ENCODE assay signal across 8 cellular contexts in the genomic region with DNA sequence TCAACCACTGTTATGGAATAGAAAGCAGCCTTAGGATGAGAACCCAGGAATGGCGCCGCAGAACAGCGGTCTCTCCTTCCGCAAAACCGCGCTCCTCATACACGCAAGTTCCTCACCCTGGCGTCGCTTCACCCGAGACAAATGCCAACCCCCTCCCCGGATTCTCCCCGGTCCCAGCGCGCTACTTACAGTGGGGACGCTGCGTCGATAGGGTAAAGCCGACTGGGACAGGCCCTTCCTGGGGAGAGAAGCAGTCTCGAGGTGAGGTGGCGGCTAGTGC. TPM values are rescaled to one million over a fixed set of nuclear protein-coding genes. Genes with fewer than 3 reads are reported as not detected.
DNase-seq lines count a peak whose midpoint lies in the region; ATAC-seq and TF ChIP-seq lines count a peak whose summit lies in the region.

No MANE protein-coding gene starts in this region.

- peaks cover 0 to 52% (median 17%) of the 10 kb centered on the region in 3 donors for H3K36me3 Mint-ChIP-seq in CD8-positive, alpha-beta memory T cell

- H3K9me3 ChIP-seq in CD8-positive, alpha-beta memory T cell (ENCODE audit: low read length): no peaks in the 10 kb centered on the region
- H3K9me3 ChIP-seq in colonic mucosa: no peaks in the 10 kb centered on the region

- H3K9ac ChIP-seq in colonic mucosa (ENCODE audit: low read depth in 2 of 2, low read length in 2 of 2): peak overlapping the region; percentile 93 to 99

- intact Hi-C loops in colonic mucosa (cut with DNase I): no loop called here

- H3K4me3 Mint-ChIP-seq in CD8-positive, alpha-beta memory T cell: peak overlapping the region; percentile 84 to 99 (median 98)

- H3K27me3 ChIP-seq in CD8-positive, alpha-beta memory T cell (ENCODE audit: insufficient read depth, low read length, poor library complexity, severe bottlenecking): no peaks in the 10 kb centered on the region
- no peaks in the 10 kb centered on the region for H3K27me3 ChIP-seq in colonic mucosa

- H3K27me3 Mint-ChIP-seq in CD8-positive, alpha-beta memory T cell: no peaks in the 10 kb centered on the region

- peak; percentile 19 for ATAC-seq in GM21528 (IDR thresholded peaks at IDR 0.05; ENCODE audit: low FRiP score, unreplicated experiment)
- no peak for ATAC-seq in GM18517 (IDR thresholded peaks at IDR 0.05; ENCODE audit: unreplicated experiment)

- no peak for TF ChIP-seq CTCF in LNCaP clone FGC (IDR thresholded peaks at IDR 0.05; ENCODE audit: control insufficient read depth, extremely low read depth, insufficient read depth)
- no peak for TF ChIP-seq CTCF in colonic mucosa (IDR thresholded peaks at IDR 0.05)

- peaks cover 21% of the 10 kb centered on the region for H3K36me3 ChIP-seq in CD8-positive, alpha-beta memory T cell (ENCODE audit: insufficient read depth, low read length)
- H3K36me3 ChIP-seq in colonic mucosa: no peaks in the 10 kb centered on the region

- DNase-seq in CD8-positive, alpha-beta memory T cell: no peak
- DNase-seq in LNCaP clone FGC (ENCODE audit: low read depth) (no peak), colonic mucosa (no peak), midbrain (lab: John Stamatoyannopoulos, UW) (peak; percentile 45), MV-4-11 (lab: John Stamatoyannopoulos, UW) (no peak), COR-L47 (lab: John Stamatoyannopoulos, UW) (no peak)

- H3K4me3 ChIP-seq in CD8-positive, alpha-beta memory T cell (ENCODE audit: low read length): peak overlapping the region; percentile 83
- peak overlapping the region; percentile 100 for H3K4me3 ChIP-seq in LNCaP clone FGC (ENCODE audit: low read depth, low read length)
- peak overlapping the region; percentile 97 for H3K4me3 ChIP-seq in colonic mucosa

- H3K9me3 Mint-ChIP-seq in CD8-positive, alpha-beta memory T cell: peaks cover 0 to 2% (median 0%) of the 10 kb centered on the region in 5 donors

- CTCF ChIA-PET in CD8-positive, alpha-beta memory T cell (lab: Charles Lee): no interaction called here

- peaks cover 42 to 45% (median 45%) of the 10 kb centered on the region in 3 donors for H3K4me1 Mint-ChIP-seq in CD8-positive, alpha-beta memory T cell

- POLR2A ChIA-PET in CD8-positive, alpha-beta memory T cell (lab: Charles Lee): interaction anchor here (0.6 to 1.7 kb wide), 6 partner anchors 91 to 367 kb away, joined by 3 to 10 read pairs (median 4); a partner anchor contains a TSS

- H3K4me1 ChIP-seq in CD8-positive, alpha-beta memory T cell (ENCODE audit: insufficient read depth, low read length): peaks cover 21% of the 10 kb centered on the region
- peaks cover 12% of the 10 kb centered on the region for H3K4me1 ChIP-seq in colonic mucosa

- peak overlapping the region; percentile 93 to 99 (median 98) for H3K27ac Mint-ChIP-seq in CD8-positive, alpha-beta memory T cell

- peak overlapping the region; percentile 92 for H3K27ac ChIP-seq in CD8-positive, alpha-beta memory T cell (ENCODE audit: low read depth, low read length)
- peak overlapping the region; percentile 90 for H3K27ac ChIP-seq in colonic mucosa

RNA-seq across cellular contexts. Expression of a gene that starts 0.3 kb away (rescaled TPM):
- total RNA-seq in CD8-positive, alpha-beta memory T cell: 1,000 to 10,000 TPM; 1,568 to 1,569 TPM
- polyA plus RNA-seq in CD8-positive, alpha-beta memory T cell: 1,667 TPM
- total RNA-seq in colonic mucosa: 100 to 1,000 TPM; 749 to 843 TPM
